In genomic region chr1:1827456-1827855, GRCh38 we compare ENCODE assay signal across 13 cellular contexts. TPM values are rescaled to one million over a fixed set of nuclear protein-coding genes. Genes with fewer than 3 reads are reported as not detected.
DNase-seq lines count a peak whose midpoint lies in the region; ATAC-seq and TF ChIP-seq lines count a peak whose summit lies in the region.
"Had no signal": no experiment of that assay in that cellular context is flagged by ENCODE, and none has a peak within 500 bp of the region (broad histone marks: within the 10 kb centered on the region; RNA-seq: fewer than 3 reads in every experiment).

No MANE protein-coding gene starts in this region.

- H3K4me1 Mint-ChIP-seq in activated B cell treated with CpG ODN at 0.5 μM for 24 hours (peaks cover 45% of the 10 kb centered on the region), MCF 10A (ENCODE audit: insufficient read depth, unreplicated experiment) (peaks cover 5% of the 10 kb centered on the region)

- no peaks in the 10 kb centered on the region for H3K9me3 ChIP-seq in A673 (ENCODE audit: low read depth, low read length, poor library complexity, severe bottlenecking)
- H3K9me3 ChIP-seq in mesodermal cell (ENCODE audit: control insufficient read depth, low read length), result no peaks in the 10 kb centered on the region
- H3K9me3 ChIP-seq in mammary epithelial cell (replicated peaks; ENCODE audit: insufficient read depth, low read length), result no peaks in the 10 kb centered on the region
- H3K9me3 ChIP-seq in tibial artery, result no peaks in the 10 kb centered on the region
- H3K9me3 ChIP-seq: MG63, thoracic aorta had no signal

- no peak overlapping the region for H3K4me3 Mint-ChIP-seq in activated B cell treated with CpG ODN at 0.5 μM for 24 hours
- H3K4me3 Mint-ChIP-seq in MCF 10A (ENCODE audit: unreplicated experiment), result no peak overlapping the region

- H3K9me3 Mint-ChIP-seq in activated B cell treated with CpG ODN at 0.5 μM for 24 hours (no peaks in the 10 kb centered on the region), MCF 10A (ENCODE audit: unreplicated experiment) (no peaks in the 10 kb centered on the region)

- DNase-seq in A673 (ENCODE audit: low spot score) (no peak), EH (ENCODE audit: low read depth) (peak; percentile 27), activated B cell treated with CpG ODN at 0.5 μM for 24 hours (no peak), mammary epithelial cell (no peak), MCF 10A (ENCODE audit: unreplicated experiment) (no peak), tibial artery (no peak)
- DNase-seq: activated CD4-positive, CD25-positive, alpha-beta regulatory T cell; left colon; MG63; NCI-H187 treated with DMSO at 0.1 percent for 48 hours had no signal

- TF ChIP-seq CTCF in A673 (conservative IDR thresholded peaks at IDR 0.05; ENCODE audit: low read depth, low read length) (no peak), activated B cell treated with CpG ODN at 0.5 μM for 24 hours (IDR thresholded peaks at IDR 0.05) (no peak), mammary epithelial cell (conservative IDR thresholded peaks at IDR 0.05 in 1 of 2, IDR thresholded peaks at IDR 0.05 in 1 of 2; ENCODE audit: extremely low read depth in 1 of 2, insufficient read depth in 1 of 2, low read depth in 1 of 2, low read length in 2 of 2) (no peak), MCF 10A (IDR thresholded peaks at IDR 0.05; ENCODE audit: unreplicated experiment) (no peak), tibial artery (IDR thresholded peaks at IDR 0.05) (no peak)

- no peak overlapping the region for H3K9ac ChIP-seq in mammary epithelial cell (ENCODE audit: insufficient read depth, low read length)

- CTCF ChIA-PET in A673 (lab: Charles Lee) (interaction anchor here (1.5 kb wide), 1 partner anchor 81 kb away, joined by 4 read pairs; no protein-coding TSS in a partner anchor), activated B cell treated with CpG ODN at 0.5 μM for 24 hours (lab: Charles Lee) (interaction anchor here (1.3 kb wide), 1 partner anchor 72 kb away, joined by 3 read pairs; no protein-coding TSS in a partner anchor), mammary epithelial cell (lab: Charles Lee; ENCODE audit: low non-redundant PET) (no interaction called here), MCF 10A (lab: Yijun Ruan, JAX) (interaction anchor here (0.9 kb wide), 1 partner anchor 78 kb away, joined by 3 read pairs; no protein-coding TSS in a partner anchor)

- H4K20me1 ChIP-seq in mammary epithelial cell (ENCODE audit: insufficient read depth, low read length), result no peaks in the 10 kb centered on the region

- H3K79me2 ChIP-seq in mammary epithelial cell (ENCODE audit: insufficient read depth, low read length), result peaks cover 92% of the 10 kb centered on the region

- peaks cover 26% of the 10 kb centered on the region for H3K4me1 ChIP-seq in A673 (ENCODE audit: insufficient read depth, low read length, poor library complexity, severe bottlenecking)
- peaks cover 12% of the 10 kb centered on the region for H3K4me1 ChIP-seq in mesodermal cell (ENCODE audit: control insufficient read depth, insufficient read depth, low read length, poor library complexity, severe bottlenecking)
- peaks cover 5% of the 10 kb centered on the region for H3K4me1 ChIP-seq in mammary epithelial cell (ENCODE audit: insufficient read depth, low read length)
- no peaks in the 10 kb centered on the region for H3K4me1 ChIP-seq in tibial artery

- H3K36me3 ChIP-seq in A673 (ENCODE audit: insufficient read depth, low read length, poor library complexity, severe bottlenecking) (peaks cover 37% of the 10 kb centered on the region), mesodermal cell (ENCODE audit: control insufficient read depth, insufficient read depth, low read length) (peaks cover 85% of the 10 kb centered on the region), mammary epithelial cell (ENCODE audit: insufficient read depth, low read length) (peaks cover 14% of the 10 kb centered on the region), tibial artery (peaks cover 0 to 27% (median 21%) of the 10 kb centered on the region in 3 donors)

- H3K27ac ChIP-seq in A673 (ENCODE audit: low read depth, low read length, poor library complexity, severe bottlenecking) (peak overlapping the region; percentile 63), mesodermal cell (ENCODE audit: low read depth, low read length, severe bottlenecking) (peak overlapping the region; percentile 59), mammary epithelial cell (ENCODE audit: insufficient read depth, low read depth, low read length) (no peak overlapping the region), tibial artery (no peak overlapping the region)
- H3K27ac ChIP-seq: thoracic aorta had no signal

- WGBS in mesodermal cell (ENCODE audit: insufficient coverage in 2 of 2), 2 experiments, result 100% methylated on average over 2 of the region's 5 CpGs; no CpG with 5 or more reads in 1 of the 2 experiments
- 69% methylated on average over 5 of the region's 5 CpGs for WGBS in mammary epithelial cell (ENCODE audit: low coverage, missing lambda C conversion rate)

- H3K27me3 Mint-ChIP-seq in activated B cell treated with CpG ODN at 0.5 μM for 24 hours, result no peaks in the 10 kb centered on the region
- H3K27me3 Mint-ChIP-seq in MCF 10A (ENCODE audit: insufficient read depth, unreplicated experiment), result no peaks in the 10 kb centered on the region

- no peak overlapping the region for H3K4me2 ChIP-seq in mammary epithelial cell (ENCODE audit: insufficient read depth, low read depth, low read length)

- H3K27ac Mint-ChIP-seq in activated B cell treated with CpG ODN at 0.5 μM for 24 hours, result peak overlapping the region; percentile 30
- no peak overlapping the region for H3K27ac Mint-ChIP-seq in MCF 10A (ENCODE audit: low read depth, unreplicated experiment)

- dilution Hi-C loops in mammary epithelial cell (cut with HindIII; ENCODE audit: low sequenced_read_pairs), result no loop called here

- ATAC-seq in activated B cell treated with CpG ODN at 0.5 μM for 24 hours (ENCODE audit: low read depth) (no peak), HG03196 (IDR thresholded peaks at IDR 0.05; ENCODE audit: unreplicated experiment) (no peak)

- POLR2A ChIA-PET in A673 (lab: Charles Lee; ENCODE audit: low non-redundant PET) (no interaction called here), activated B cell treated with CpG ODN at 0.5 μM for 24 hours (lab: Charles Lee) (interaction anchor here (1.2 kb wide), 1 partner anchor 64 kb away, joined by 3 read pairs; no protein-coding TSS in a partner anchor), MCF 10A (lab: Yijun Ruan, JAX) (interaction anchor here (1.3 kb wide), 1 partner anchor 14 kb away, joined by 3 read pairs; no protein-coding TSS in a partner anchor)

- intact Hi-C loops in A673 (cut with micrococcal nuclease; ENCODE audit: unreplicated experiment), result no loop called here
- intact Hi-C loops in activated B cell treated with CpG ODN at 0.5 μM for 24 hours (cut with micrococcal nuclease), result loop anchor here (5.0 kb wide), 1 partner anchor 35 kb away; no protein-coding TSS in a partner anchor
- intact Hi-C loops in mammary epithelial cell (cut with micrococcal nuclease), result no loop called here
- intact Hi-C loops in MCF 10A (cut with micrococcal nuclease), result no loop called here
- intact Hi-C loops in tibial artery (cut with DNase I; ENCODE audit: low total_unique reads), result no loop called here

- no TSS peak for BruUV-seq in A673 (replicated peaks; lab: Mats Ljungman, UMichigan)
- no TSS peak for BruUV-seq in mammary epithelial cell (replicated peaks; lab: Mats Ljungman, UMichigan)
- BruUV-seq in MCF 10A (replicated peaks; lab: Mats Ljungman, UMichigan), result no TSS peak

- H3K36me3 Mint-ChIP-seq in activated B cell treated with CpG ODN at 0.5 μM for 24 hours (ENCODE audit: low read depth), result peaks cover 60% of the 10 kb centered on the region
- H3K36me3 Mint-ChIP-seq in MCF 10A (ENCODE audit: insufficient read depth, unreplicated experiment), result peaks cover 60% of the 10 kb centered on the region

- H3K4me3 ChIP-seq in A673 (ENCODE audit: low read depth, low read length, poor library complexity, severe bottlenecking) (no peak overlapping the region), mesodermal cell (ENCODE audit: extremely low read depth, insufficient read depth, low read length, poor library complexity, severe bottlenecking) (no peak overlapping the region), mammary epithelial cell (replicated peaks in 1 of 3; ENCODE audit: insufficient read depth in 1 of 3, low read depth in 2 of 3, low read length in 3 of 3) (no peak overlapping the region), tibial artery (no peak overlapping the region)
- H3K4me3 ChIP-seq: MG63, thoracic aorta had no signal

- in situ Hi-C loops in mammary epithelial cell (cut with MboI; ENCODE audit: low sequenced_read_pairs in 2 of 2), result no loop called here

- no peak overlapping the region for H2AFZ ChIP-seq in mammary epithelial cell (ENCODE audit: low read depth, low read length)

- H3K27me3 ChIP-seq in A673 (replicated peaks; ENCODE audit: insufficient read depth, low read depth, low read length, poor library complexity) (no peaks in the 10 kb centered on the region), mammary epithelial cell (ENCODE audit: insufficient read depth, low read length) (no peaks in the 10 kb centered on the region), tibial artery (no peaks in the 10 kb centered on the region)
- H3K27me3 ChIP-seq: MG63 had no signal

RNA-seq across cellular contexts. Expression of gene NADK, which starts 49.2 kb away (rescaled TPM):
- 81.3 and 86.2 TPM in 2 replicates for total RNA-seq in A673 (2021)
- 106 and 122 TPM in 2 replicates for total RNA-seq in activated B cell treated with CpG ODN at 0.5 μM for 24 hours
- polyA plus RNA-seq in mesodermal cell (2013, experiment 1 of 2), result 49.1 TPM
- polyA plus RNA-seq in mesodermal cell (2013, experiment 2 of 2), result 43.9 TPM
- total RNA-seq in mammary epithelial cell, result 10 to 100 TPM; 34.2 to 67.8 TPM
- polyA plus RNA-seq in mammary epithelial cell, result 41.0 TPM
- 39.0 TPM for polyA minus RNA-seq in mammary epithelial cell
- 106 and 107 TPM in 2 replicates for total RNA-seq in MCF 10A (2022)

Comparison
In these comparisons a context has a peak if more than half of its experiments do, and no peak if none do; other contexts are left out.
1. H3K27ac ChIP-seq: peak in A673 (single experiment) and mesodermal cell (single experiment); none in mammary epithelial cell (single experiment) and tibial artery (0 of 2).